ENCODE assay signal across 26 cellular contexts in genomic region chr12:88781909-88782308, GRCh38.
A peak's percentile ranks its signal among the peaks of the same experiment; 100 is the strongest.
DNase-seq lines count a peak whose midpoint lies in the region; ATAC-seq and TF ChIP-seq lines count a peak whose summit lies in the region.
"Had no signal": no experiment of that assay in that cellular context is flagged by ENCODE, and none has a peak within 500 bp of the region (broad histone marks: within the 10 kb centered on the region; RNA-seq: fewer than 3 reads in every experiment).

No MANE protein-coding gene starts in this region.

- no peaks in the 10 kb centered on the region for H3K27me3 Mint-ChIP-seq in progenitor cell of endocrine pancreas
- H3K27me3 Mint-ChIP-seq: activated CD4-positive, alpha-beta memory T cell treated with anti-CD3 and anti-CD28 coated beads, Interleukin-2, amount 10 ng/mL, durations not matched to agents 7 days and 5 days had no signal

- intact Hi-C loops in uterus (cut with DNase I; ENCODE audit: low total_unique reads): no loop called here

- no peak for TF ChIP-seq POLR2A in uterus (IDR thresholded peaks at IDR 0.05)

- H3K4me3 ChIP-seq in RWPE2 (ENCODE audit: severe bottlenecking) (no peak overlapping the region), osteoblast (ENCODE audit: insufficient read depth, low read length) (no peak overlapping the region), uterus (no peak overlapping the region)
- H3K4me3 ChIP-seq: body of pancreas, esophagus squamous epithelium, heart left ventricle, psoas muscle, upper lobe of left lung had no signal

- H3K36me3 ChIP-seq in RWPE2 (ENCODE audit: low read depth) (no peaks in the 10 kb centered on the region), osteoblast (ENCODE audit: insufficient read depth, low read length) (no peaks in the 10 kb centered on the region), uterus (no peaks in the 10 kb centered on the region)
- H3K36me3 ChIP-seq: BE2C, esophagus squamous epithelium, heart left ventricle, upper lobe of left lung had no signal

- DNase-seq in GM04503 (ENCODE audit: low read depth): peak; percentile 42
- DNase-seq in RWPE2 (ENCODE audit: low spot score): no peak
- DNase-seq in osteoblast (ENCODE audit: insufficient read length, low spot score, missing footprints): no peak
- no peak for DNase-seq in activated CD4-positive, alpha-beta T cell treated with anti-CD3 and anti-CD28 coated beads for 48 hours
- DNase-seq in uterus: no peak
- no peak for DNase-seq in progenitor cell of endocrine pancreas (ENCODE audit: low spot score, unreplicated experiment)
- DNase-seq: activated CD4-positive, alpha-beta memory T cell treated with anti-CD3 and anti-CD28 coated beads, Interleukin-2, amount 10 ng/mL, durations not matched to agents 7 days and 5 days; activated CD4-positive, CD25-positive, alpha-beta regulatory T cell; activated effector memory CD4-positive, alpha-beta T cell treated with anti-CD3 and anti-CD28 coated beads, Interleukin-2, amount 50 U/mL, for 16 hours; BE2C; body of pancreas; effector memory CD4-positive, alpha-beta T cell; esophagus squamous epithelium; GF-D8; heart left ventricle; KG1; mesendoderm; NCI-H1694 treated with DMSO at 0.1 percent for 48 hours; NCI-H345; NCI-H82; psoas muscle; SHP77; substantia nigra; upper lobe of left lung had no signal

- H3K27ac ChIP-seq in RWPE2 (ENCODE audit: poor library complexity, severe bottlenecking): no peak overlapping the region
- no peak overlapping the region for H3K27ac ChIP-seq in osteoblast (ENCODE audit: low read depth, low read length)
- H3K27ac ChIP-seq in uterus: no peak overlapping the region
- H3K27ac ChIP-seq: body of pancreas, esophagus squamous epithelium, heart left ventricle, psoas muscle, upper lobe of left lung had no signal

- no peaks in the 10 kb centered on the region for H4K20me1 ChIP-seq in osteoblast (ENCODE audit: insufficient read depth, low read length)

- no peaks in the 10 kb centered on the region for H3K27me3 ChIP-seq in RWPE2 (ENCODE audit: insufficient read depth, poor library complexity, severe bottlenecking)
- H3K27me3 ChIP-seq in osteoblast (ENCODE audit: insufficient read depth, low read length): no peaks in the 10 kb centered on the region
- no peaks in the 10 kb centered on the region for H3K27me3 ChIP-seq in uterus
- H3K27me3 ChIP-seq: BE2C, body of pancreas, esophagus squamous epithelium, heart left ventricle, upper lobe of left lung had no signal

- H3K36me3 Mint-ChIP-seq in progenitor cell of endocrine pancreas (ENCODE audit: insufficient read depth): no peaks in the 10 kb centered on the region

- H3K4me1 Mint-ChIP-seq in progenitor cell of endocrine pancreas (ENCODE audit: low read depth): peaks cover 23% of the 10 kb centered on the region
- H3K4me1 Mint-ChIP-seq: activated CD4-positive, alpha-beta memory T cell treated with anti-CD3 and anti-CD28 coated beads, Interleukin-2, amount 10 ng/mL, durations not matched to agents 7 days and 5 days had no signal

- H3K4me2 ChIP-seq in osteoblast (ENCODE audit: insufficient read depth, low read length): no peak overlapping the region

- TF ChIP-seq CTCF in RWPE2 (IDR thresholded peaks at IDR 0.05; ENCODE audit: poor library complexity, severe bottlenecking) (no peak), osteoblast (IDR thresholded peaks at IDR 0.05; ENCODE audit: extremely low read depth, low read depth, low read length) (no peak), uterus (IDR thresholded peaks at IDR 0.05) (no peak), progenitor cell of endocrine pancreas (IDR thresholded peaks at IDR 0.05; ENCODE audit: unreplicated experiment) (no peak)

- H3K4me3 Mint-ChIP-seq in progenitor cell of endocrine pancreas (ENCODE audit: low read depth): no peak overlapping the region
- H3K4me3 Mint-ChIP-seq: activated CD4-positive, alpha-beta memory T cell treated with anti-CD3 and anti-CD28 coated beads, Interleukin-2, amount 10 ng/mL, durations not matched to agents 7 days and 5 days had no signal

- no peak overlapping the region for H3K27ac Mint-ChIP-seq in progenitor cell of endocrine pancreas
- H3K27ac Mint-ChIP-seq: activated CD4-positive, alpha-beta memory T cell treated with anti-CD3 and anti-CD28 coated beads, Interleukin-2, amount 10 ng/mL, durations not matched to agents 7 days and 5 days had no signal

- H3K9me3 Mint-ChIP-seq in progenitor cell of endocrine pancreas (ENCODE audit: low read depth): no peaks in the 10 kb centered on the region
- H3K9me3 Mint-ChIP-seq: activated CD4-positive, alpha-beta memory T cell treated with anti-CD3 and anti-CD28 coated beads, Interleukin-2, amount 10 ng/mL, durations not matched to agents 7 days and 5 days had no signal

- H3K79me2 ChIP-seq in osteoblast (ENCODE audit: insufficient read depth, low read length): no peaks in the 10 kb centered on the region

- ATAC-seq in RWPE2 (ENCODE audit: low read depth) (peak; percentile 42; the same call in 1 of the 3 replicates), esophagus mucosa (peak; percentile 82), GM19452 (IDR thresholded peaks at IDR 0.05; ENCODE audit: unreplicated experiment) (no peak)
- ATAC-seq: body of pancreas, heart left ventricle, psoas muscle had no signal

- peaks cover 4% of the 10 kb centered on the region for H3K4me1 ChIP-seq in RWPE2 (ENCODE audit: insufficient read depth, poor library complexity, severe bottlenecking)
- peaks cover 3% of the 10 kb centered on the region for H3K4me1 ChIP-seq in osteoblast (ENCODE audit: insufficient read depth, low read length)
- H3K4me1 ChIP-seq in uterus: no peaks in the 10 kb centered on the region
- H3K4me1 ChIP-seq: BE2C, body of pancreas, heart left ventricle, psoas muscle, upper lobe of left lung had no signal

- peak overlapping the region; percentile 32 for H2AFZ ChIP-seq in osteoblast (ENCODE audit: low read length)

- H3K9me3 ChIP-seq in RWPE2 (ENCODE audit: severe bottlenecking) (no peaks in the 10 kb centered on the region), osteoblast (ENCODE audit: low read depth, low read length) (no peaks in the 10 kb centered on the region), uterus (no peaks in the 10 kb centered on the region)
- H3K9me3 ChIP-seq: BE2C, body of pancreas, esophagus squamous epithelium, heart left ventricle, psoas muscle, upper lobe of left lung had no signal
